1 cellular context compared by ENCODE assay signal in the genomic region with DNA sequence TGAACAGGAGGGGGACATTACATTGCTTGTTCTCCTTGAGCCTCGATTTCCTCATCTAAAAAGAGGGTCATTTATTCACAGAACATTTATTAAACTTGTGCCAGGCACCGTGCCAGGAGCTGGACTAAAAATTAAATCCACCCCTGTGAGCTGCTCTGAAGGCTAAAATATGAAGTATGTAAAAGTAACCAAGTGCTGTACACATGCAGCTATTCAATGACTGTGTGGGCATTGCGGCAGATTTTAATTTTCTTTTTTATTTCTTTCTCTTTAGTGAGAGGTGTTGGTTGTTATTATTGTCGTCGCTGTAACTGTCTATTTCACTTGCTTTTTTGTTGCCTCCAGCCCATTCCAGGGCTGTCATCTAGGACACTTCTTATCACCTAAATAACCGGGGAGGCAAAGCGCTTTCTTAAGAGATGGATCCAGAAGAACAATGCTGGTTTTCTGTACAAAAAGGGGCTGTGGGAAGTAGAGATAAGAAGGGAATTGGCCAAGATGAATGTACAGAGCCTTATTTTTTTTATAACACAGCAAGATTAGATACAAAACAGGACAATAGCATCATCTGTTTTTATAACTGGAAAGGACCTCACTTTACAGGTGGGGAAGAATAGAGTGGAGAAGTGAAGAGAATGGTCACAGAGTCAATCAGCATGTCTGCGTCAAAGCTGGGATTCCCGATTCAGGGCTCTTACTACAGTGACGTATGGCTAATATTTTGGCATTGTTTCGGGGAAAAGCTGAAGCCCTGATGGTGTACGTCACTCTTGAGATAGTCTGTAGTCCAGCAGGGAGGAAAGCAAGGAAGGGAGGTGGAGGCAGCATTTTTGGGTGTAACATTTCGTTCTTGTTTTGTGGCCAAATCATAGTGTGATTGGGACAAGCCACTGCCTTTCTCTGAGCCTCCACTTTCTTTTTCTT.
TF ChIP-seq lines count a peak whose summit lies in the region.

No MANE protein-coding gene starts in this region.

TF ChIP-seq in IMR-90, 13 proteins besides CTCF, POLR2A, EP300 and RAD21:
- TF ChIP-seq MAZ (IDR thresholded peaks at IDR 0.05; ENCODE audit: borderline replicate concordance, low read depth, low read length) (no peak), NFE2L2 (IDR thresholded peaks at IDR 0.05; ENCODE audit: low read depth, low read length) (no peak), BHLHE40 (IDR thresholded peaks at IDR 0.05; ENCODE audit: low read depth, low read length) (no peak), SMC3 (IDR thresholded peaks at IDR 0.05; ENCODE audit: low read depth, low read length) (no peak), CEBPB (IDR thresholded peaks at IDR 0.05; ENCODE audit: low read depth, low read length) (no peak), RFX5 (IDR thresholded peaks at IDR 0.05; ENCODE audit: low read depth, low read length) (no peak), MXI1 (IDR thresholded peaks at IDR 0.05; ENCODE audit: borderline replicate concordance, low read depth, low read length) (no peak), FOS (IDR thresholded peaks at IDR 0.05; ENCODE audit: low read depth, low read length) (no peak), RCOR1 (IDR thresholded peaks at IDR 0.05; ENCODE audit: insufficient replicate concordance, low read length) (no peak), CHD1 (IDR thresholded peaks at IDR 0.05; ENCODE audit: low read depth, low read length) (no peak), MAFK (IDR thresholded peaks at IDR 0.05; ENCODE audit: low read depth, low read length) (no peak)
- TF ChIP-seq, protein P1, sequence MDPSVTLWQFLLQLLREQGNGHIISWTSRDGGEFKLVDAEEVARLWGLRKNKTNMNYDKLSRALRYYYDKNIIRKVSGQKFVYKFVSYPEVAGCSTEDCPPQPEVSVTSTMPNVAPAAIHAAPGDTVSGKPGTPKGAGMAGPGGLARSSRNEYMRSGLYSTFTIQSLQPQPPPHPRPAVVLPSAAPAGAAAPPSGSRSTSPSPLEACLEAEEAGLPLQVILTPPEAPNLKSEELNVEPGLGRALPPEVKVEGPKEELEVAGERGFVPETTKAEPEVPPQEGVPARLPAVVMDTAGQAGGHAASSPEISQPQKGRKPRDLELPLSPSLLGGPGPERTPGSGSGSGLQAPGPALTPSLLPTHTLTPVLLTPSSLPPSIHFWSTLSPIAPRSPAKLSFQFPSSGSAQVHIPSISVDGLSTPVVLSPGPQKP (IDR thresholded peaks at IDR 0.05; ENCODE audit: borderline replicate concordance, low read depth, low read length), result no peak
- TF ChIP-seq, protein P2, sequence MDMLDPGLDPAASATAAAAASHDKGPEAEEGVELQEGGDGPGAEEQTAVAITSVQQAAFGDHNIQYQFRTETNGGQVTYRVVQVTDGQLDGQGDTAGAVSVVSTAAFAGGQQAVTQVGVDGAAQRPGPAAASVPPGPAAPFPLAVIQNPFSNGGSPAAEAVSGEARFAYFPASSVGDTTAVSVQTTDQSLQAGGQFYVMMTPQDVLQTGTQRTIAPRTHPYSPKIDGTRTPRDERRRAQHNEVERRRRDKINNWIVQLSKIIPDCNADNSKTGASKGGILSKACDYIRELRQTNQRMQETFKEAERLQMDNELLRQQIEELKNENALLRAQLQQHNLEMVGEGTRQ (IDR thresholded peaks at IDR 0.05; ENCODE audit: low read depth, low read length), result no peak
